Comparison of ENCODE assay signal across 10 cellular contexts in the genomic region with DNA sequence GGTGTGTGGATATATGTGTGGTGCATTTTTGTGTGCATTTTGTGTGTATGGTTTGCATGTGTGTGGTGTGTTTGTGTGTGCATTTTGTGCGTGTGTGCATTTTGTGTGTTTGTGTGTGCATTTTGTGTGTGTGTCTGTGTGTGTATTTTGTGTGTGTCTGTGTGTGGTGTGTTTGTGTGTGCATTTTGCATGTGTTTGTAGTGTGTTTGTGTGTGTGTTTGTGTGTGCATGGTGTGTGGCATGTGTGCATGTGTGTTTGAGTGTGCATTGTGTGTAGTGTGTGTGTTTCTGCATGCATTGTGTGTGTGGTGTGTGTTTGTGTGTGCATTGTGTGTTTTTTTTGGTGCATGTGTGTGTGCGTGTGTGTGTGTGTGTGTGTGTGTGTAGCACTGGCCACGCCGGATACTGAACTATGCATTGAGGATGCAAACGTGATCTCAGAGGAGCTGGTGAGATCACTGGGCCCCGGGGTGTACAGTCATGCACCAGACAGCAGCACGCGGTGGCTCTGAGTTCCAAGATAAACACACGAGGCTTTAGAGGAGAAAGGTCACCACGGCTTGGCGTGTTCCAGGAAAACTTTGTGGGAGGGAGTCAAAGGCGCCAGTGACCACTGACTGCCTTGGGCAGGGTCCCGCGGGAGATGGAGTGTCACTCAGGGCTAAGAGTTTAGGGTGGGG.
DNase-seq lines count a peak whose midpoint lies in the region; ATAC-seq, FAIRE-seq and TF ChIP-seq lines count a peak whose summit lies in the region.
"Had no signal": no experiment of that assay in that cellular context is flagged by ENCODE, and none has a peak within 500 bp of the region (broad histone marks: within the 10 kb centered on the region; RNA-seq: fewer than 3 reads in every experiment).

No MANE protein-coding gene starts in this region.

- H3K4me3 ChIP-seq in LNCaP clone FGC (ENCODE audit: low read depth, low read length) (no peak overlapping the region), choroid plexus epithelial cell (ENCODE audit: low read depth, low read length) (no peak overlapping the region), right lobe of liver (no peak overlapping the region)

- no peaks in the 10 kb centered on the region for H3K27me3 ChIP-seq in right lobe of liver

- peak; percentile 90 for DNase-seq in ACHN
- peak; percentile 90 for DNase-seq in LNCaP clone FGC (ENCODE audit: low read depth)
- peak; percentile 96 for DNase-seq in choroid plexus epithelial cell (ENCODE audit: low read depth)
- peak; percentile 86 to 93 (median 91) for DNase-seq in right lobe of liver
- DNase-seq in GM19238 (ENCODE audit: insufficient read length, low spot score), result no peak
- no peak for DNase-seq in frontal cortex (ENCODE audit: low spot score in 2 of 2)
- DNase-seq in activated gamma-delta T cell (lab: John Stamatoyannopoulos, UW), result no peak
- DNase-seq in NCI-H2227 (lab: John Stamatoyannopoulos, UW; ENCODE audit: unreplicated experiment), result no peak
- DNase-seq: NCI-H1092 treated with DMSO at 0.1 percent for 48 hours, SHP77 had no signal

- intact Hi-C loops in right lobe of liver (cut with DNase I), result no loop called here

- no peak for TF ChIP-seq POLR2A in right lobe of liver (IDR thresholded peaks at IDR 0.05)

- no peak for FAIRE-seq in frontal cortex (lab: Jason Lieb, UNC)

- no peaks in the 10 kb centered on the region for H3K9me3 ChIP-seq in right lobe of liver

- peak overlapping the region; percentile 51 to 76 (median 57) for H3K27ac ChIP-seq in right lobe of liver

- no peak for TF ChIP-seq CTCF in LNCaP clone FGC (IDR thresholded peaks at IDR 0.05; ENCODE audit: control insufficient read depth, extremely low read depth, insufficient read depth)
- TF ChIP-seq CTCF in choroid plexus epithelial cell (conservative IDR thresholded peaks at IDR 0.05; ENCODE audit: low read depth, low read length), result no peak
- no peak for TF ChIP-seq CTCF in right lobe of liver (IDR thresholded peaks at IDR 0.05)

- in situ Hi-C loops in ACHN (cut with HindIII; ENCODE audit: low pct_ligation_motif_present, low pct_unique_long_range_greater_than_20kb, low sequenced_read_pairs), result no loop called here

- ATAC-seq in right lobe of liver, result peak; percentile 82 to 90 (median 82)

- H3K36me3 ChIP-seq in right lobe of liver, result no peaks in the 10 kb centered on the region

- H3K4me1 ChIP-seq in right lobe of liver, result peaks cover 2 to 29% (median 16%) of the 10 kb centered on the region in 4 donors

- 29% methylated on average over 5 of the region's 14 CpGs for WGBS in right lobe of liver (ENCODE audit: insufficient coverage, low coverage, low lambda C conversion rate, missing lambda C conversion rate)

Comparison
In these comparisons a context has a peak if more than half of its experiments do, and no peak if none do; other contexts are left out.
1. DNase-seq: peak in ACHN (single experiment), LNCaP clone FGC (single experiment), choroid plexus epithelial cell (single experiment) and right lobe of liver (3 of 3); none in GM19238 (single experiment), frontal cortex (0 of 2), activated gamma-delta T cell (single experiment) and NCI-H2227 (single experiment).